8 cellular contexts compared by ENCODE assay signal in genomic region chr5:157855404-157855994, GRCh38. TPM values are rescaled to one million over a fixed set of nuclear protein-coding genes. Genes with fewer than 3 reads are reported as not detected.
DNase-seq lines count a peak whose midpoint lies in the region; ATAC-seq and TF ChIP-seq lines count a peak whose summit lies in the region.

No MANE protein-coding gene starts in this region.

- CTCF ChIA-PET in Caco-2 (lab: Charles Lee), result interaction anchor here (0.7 to 1.9 kb wide), 8 partner anchors 9 to 139 kb away, joined by 3 to 13 read pairs (median 6); no protein-coding TSS in a partner anchor
- CTCF ChIA-PET in HCT116 (lab: Charles Lee), result interaction anchor here (0.5 to 2.3 kb wide), 7 partner anchors 9 to 422 kb away, joined by 3 to 11 read pairs (median 4); no protein-coding TSS in a partner anchor
- CTCF ChIA-PET in RWPE1 (lab: Yijun Ruan, JAX), result interaction anchor here (0.6 to 2.1 kb wide), 19 partner anchors 10 to 1251 kb away, joined by 3 to 17 read pairs (median 4); no protein-coding TSS in a partner anchor

- peak; percentile 65 to 68 for TF ChIP-seq CTCF in Caco-2 (IDR thresholded peaks at IDR 0.05; ENCODE audit: insufficient read depth in 1 of 2, low read depth in 1 of 2, low read length in 1 of 2, severe bottlenecking in 1 of 2, unreplicated experiment in 1 of 2)
- peak; percentile 62 to 70 (median 63); a peak in 5 of 6 replicates for TF ChIP-seq CTCF in HCT116 (IDR thresholded peaks at IDR 0.05 in 2 of 3, conservative IDR thresholded peaks at IDR 0.05 in 1 of 3; ENCODE audit: borderline replicate concordance in 1 of 3, insufficient read depth in 1 of 3, low read depth in 2 of 3, low read length in 2 of 3)
- TF ChIP-seq CTCF in RWPE1 (conservative IDR thresholded peaks at IDR 0.05; ENCODE audit: low read depth), result peak; percentile 56
- peak; percentile 57 for TF ChIP-seq CTCF in colonic mucosa (IDR thresholded peaks at IDR 0.05)
- TF ChIP-seq CTCF in right lobe of liver (IDR thresholded peaks at IDR 0.05), result peak; percentile 63 to 84 (median 69)
- TF ChIP-seq CTCF in uterus (IDR thresholded peaks at IDR 0.05), result peak; percentile 54 to 61 (median 56)

- DNase-seq in Caco-2, result peak; percentile 63 to 73
- peak; percentile 51 for DNase-seq in HCT116 (ENCODE audit: low read depth, low spot score)
- peak; percentile 62 for DNase-seq in RWPE1 (ENCODE audit: low spot score)
- peak; percentile 72 for DNase-seq in colonic mucosa
- DNase-seq in right lobe of liver, result peak in 2 of 3 donors; percentile 34 to 59
- DNase-seq in uterus, result peak; percentile 37 to 50

- H3K4me3 ChIP-seq in Caco-2 (ENCODE audit: low read depth, low read length) (no peak overlapping the region), HCT116 (replicated peaks in 1 of 2; ENCODE audit: low read depth in 1 of 2, low read length in 2 of 2) (no peak overlapping the region), colonic mucosa (no peak overlapping the region), right lobe of liver (no peak overlapping the region), uterus (no peak overlapping the region)

- H3K36me3 ChIP-seq in Caco-2 (ENCODE audit: control insufficient read depth, insufficient read depth, low read length) (no peaks in the 10 kb centered on the region), HCT116 (ENCODE audit: control insufficient read depth in 1 of 2, insufficient read depth in 2 of 2, low read length in 2 of 2) (no peaks in the 10 kb centered on the region), colonic mucosa (no peaks in the 10 kb centered on the region), right lobe of liver (no peaks in the 10 kb centered on the region), uterus (no peaks in the 10 kb centered on the region)

- peaks cover 16% of the 10 kb centered on the region for H3K36me3 Mint-ChIP-seq in Caco-2 (ENCODE audit: insufficient read depth, unreplicated experiment)

- no peak overlapping the region for H3K9ac ChIP-seq in HCT116 (ENCODE audit: low read length)
- H3K9ac ChIP-seq in colonic mucosa (ENCODE audit: low read depth in 2 of 2, low read length in 2 of 2), result no peak overlapping the region

- H2AFZ ChIP-seq in HCT116 (ENCODE audit: low read depth, low read length, poor library complexity, severe bottlenecking), result no peak overlapping the region

- H3K79me2 ChIP-seq in HCT116 (ENCODE audit: insufficient read depth, low read length), result peaks cover 84% of the 10 kb centered on the region

- RAD21 ChIA-PET in HCT116 (lab: Charles Lee; ENCODE audit: low non-redundant PET in 1 of 2, low total read pairs in 2 of 2, uncharacterized antibody in 2 of 2, unreplicated experiment in 2 of 2), result interaction anchor here in 1 of 2 experiments (0.7 kb wide), 1 partner anchor 60 kb away, joined by 3 read pairs; no protein-coding TSS in a partner anchor

- H3K27me3 ChIP-seq in Caco-2 (replicated peaks; ENCODE audit: control insufficient read depth, insufficient read depth, low read length), result no peaks in the 10 kb centered on the region
- H3K27me3 ChIP-seq in HCT116 (ENCODE audit: insufficient read depth, low read length), result no peaks in the 10 kb centered on the region
- no peaks in the 10 kb centered on the region for H3K27me3 ChIP-seq in colonic mucosa
- no peaks in the 10 kb centered on the region for H3K27me3 ChIP-seq in right lobe of liver
- no peaks in the 10 kb centered on the region for H3K27me3 ChIP-seq in uterus

- intact Hi-C loops in Caco-2 (cut with micrococcal nuclease; ENCODE audit: unreplicated experiment) (loop anchor here (1.0 to 2.0 kb wide), 4 partner anchors 39 to 140 kb away; no protein-coding TSS in a partner anchor), HCT116 (cut with micrococcal nuclease) (loop anchor here (1.0 kb wide), 2 partner anchors 63 to 140 kb away; no protein-coding TSS in a partner anchor), colonic mucosa (cut with DNase I) (no loop called here), right lobe of liver (cut with DNase I) (no loop called here), uterus (cut with DNase I; ENCODE audit: low total_unique reads) (no loop called here)

- WGBS in right lobe of liver (ENCODE audit: insufficient coverage, low coverage, low lambda C conversion rate, missing lambda C conversion rate), result 53% methylated on average over 10 of the region's 10 CpGs

- no peak overlapping the region for H3K4me3 Mint-ChIP-seq in Caco-2 (ENCODE audit: unreplicated experiment)

- peaks cover 9% of the 10 kb centered on the region for H3K4me1 ChIP-seq in Caco-2
- H3K4me1 ChIP-seq in HCT116 (ENCODE audit: control insufficient read depth in 1 of 2, insufficient read depth in 2 of 2, low read length in 2 of 2), result peaks cover 3 to 14% of the 10 kb centered on the region in 2 experiments; a peak in 3 of 4 replicates
- no peaks in the 10 kb centered on the region for H3K4me1 ChIP-seq in colonic mucosa
- H3K4me1 ChIP-seq in right lobe of liver, result peaks cover 0 to 63% (median 14%) of the 10 kb centered on the region in 4 donors
- peaks cover 0 to 8% of the 10 kb centered on the region in 2 donors for H3K4me1 ChIP-seq in uterus

- H4K20me1 ChIP-seq in HCT116 (ENCODE audit: insufficient read depth), result peaks cover 14% of the 10 kb centered on the region; the same call in 1 of the 2 replicates

- H3K9me3 ChIP-seq in Caco-2 (no peaks in the 10 kb centered on the region), HCT116 (ENCODE audit: control insufficient read depth in 1 of 2, insufficient read depth in 1 of 2, low read depth in 1 of 2, low read length in 2 of 2) (no peaks in the 10 kb centered on the region), colonic mucosa (no peaks in the 10 kb centered on the region), right lobe of liver (no peaks in the 10 kb centered on the region), uterus (no peaks in the 10 kb centered on the region)

- POLR2A ChIA-PET in Caco-2 (lab: Charles Lee) (no interaction called here), HCT116 (lab: Charles Lee) (interaction anchor here (1.3 kb wide), 1 partner anchor 8 kb away, joined by 3 read pairs; no protein-coding TSS in a partner anchor), RWPE1 (lab: Yijun Ruan, JAX; ENCODE audit: low non-redundant PET) (no interaction called here)

- H3K27ac ChIP-seq in HCT116 (ENCODE audit: low read depth, low read length), result no peak overlapping the region
- H3K27ac ChIP-seq in RWPE1, result no peak overlapping the region
- H3K27ac ChIP-seq in colonic mucosa, result no peak overlapping the region
- H3K27ac ChIP-seq in right lobe of liver, result no peak overlapping the region
- H3K27ac ChIP-seq in uterus, result no peak overlapping the region

- H3K4me1 Mint-ChIP-seq in Caco-2 (ENCODE audit: low read depth, unreplicated experiment), result peaks cover 6% of the 10 kb centered on the region

- ATAC-seq in HCT116, result peak; percentile 42
- ATAC-seq in right lobe of liver, result peak; percentile 64 to 68 (median 67)
- ATAC-seq in GM21619 (IDR thresholded peaks at IDR 0.05; ENCODE audit: unreplicated experiment), result no peak
- ATAC-seq in HG03039 (IDR thresholded peaks at IDR 0.05; ENCODE audit: unreplicated experiment), result no peak

- BruUV-seq in Caco-2 (replicated peaks; lab: Mats Ljungman, UMichigan) (no TSS peak), HCT116 (replicated peaks; lab: Mats Ljungman, UMichigan) (no TSS peak)

- H3K27me3 Mint-ChIP-seq in Caco-2 (ENCODE audit: insufficient read depth, unreplicated experiment), result no peaks in the 10 kb centered on the region

- no peak overlapping the region for H3K4me2 ChIP-seq in HCT116 (ENCODE audit: low read length)

- no peaks in the 10 kb centered on the region for H3K9me3 Mint-ChIP-seq in Caco-2 (ENCODE audit: unreplicated experiment)

- TF ChIP-seq POLR2A in HCT116 (IDR thresholded peaks at IDR 0.05; ENCODE audit: borderline replicate concordance, extremely low read depth, insufficient read depth, insufficient read length) (no peak), right lobe of liver (IDR thresholded peaks at IDR 0.05) (no peak), uterus (IDR thresholded peaks at IDR 0.05) (no peak)

- H3K27ac Mint-ChIP-seq in Caco-2 (ENCODE audit: unreplicated experiment), result no peak overlapping the region

- no peaks in the 10 kb centered on the region for H3K9me2 ChIP-seq in HCT116 (ENCODE audit: insufficient read depth)

- peak; percentile 63 for TF ChIP-seq RAD21 in HCT116 (IDR thresholded peaks at IDR 0.05; ENCODE audit: low read depth)

TF ChIP-seq in HCT116, 20 proteins besides CTCF, POLR2A, EP300 and RAD21:
- TF ChIP-seq ZNF274 (IDR thresholded peaks at IDR 0.05; ENCODE audit: low read depth, low read length) (no peak), EZH2phosphoT487 (IDR thresholded peaks at IDR 0.05; ENCODE audit: borderline replicate concordance) (no peak), EZH2 (IDR thresholded peaks at IDR 0.05) (no peak), POLR2AphosphoS5 (IDR thresholded peaks at IDR 0.05; ENCODE audit: low read depth, low read length) (no peak), SRF (IDR thresholded peaks at IDR 0.05; ENCODE audit: low read depth) (no peak)

RNA-seq across cellular contexts. Expression of gene CLINT1, which starts 3.4 kb away (rescaled TPM):
- total RNA-seq in Caco-2 (2022) (85.4 and 88.7 TPM in 2 replicates), HCT116 (2021; ENCODE audit: unreplicated experiment) (69.2 TPM), colonic mucosa (100 to 1,000 TPM; 127 to 183 TPM), right lobe of liver (10 to 100 TPM; 49.2 to 62.2 (median 51.8) TPM), uterus (10 to 100 TPM; 36.6 to 96.0 (median 55.3) TPM)
- 58.9 and 70.1 TPM in 2 replicates for polyA plus RNA-seq in HCT116 (2012)

Comparison
In these comparisons a context has a peak if more than half of its experiments do, and no peak if none do; other contexts are left out.
1. ATAC-seq: peak in HCT116 (single experiment) and right lobe of liver (4 of 4); none in GM21619 (single experiment) and HG03039 (single experiment).
2. intact Hi-C loops: an anchor here in Caco-2 (1.0 to 2.0 kb wide) and HCT116 (1.0 kb wide); none called in colonic mucosa, right lobe of liver and uterus.
3. Peak in every context shown above with its lines, with median percentiles within 50 percentile points of each other: DNase-seq and CTCF ChIP-seq.